ENCODE assay signal across 14 cellular contexts in the genomic region with DNA sequence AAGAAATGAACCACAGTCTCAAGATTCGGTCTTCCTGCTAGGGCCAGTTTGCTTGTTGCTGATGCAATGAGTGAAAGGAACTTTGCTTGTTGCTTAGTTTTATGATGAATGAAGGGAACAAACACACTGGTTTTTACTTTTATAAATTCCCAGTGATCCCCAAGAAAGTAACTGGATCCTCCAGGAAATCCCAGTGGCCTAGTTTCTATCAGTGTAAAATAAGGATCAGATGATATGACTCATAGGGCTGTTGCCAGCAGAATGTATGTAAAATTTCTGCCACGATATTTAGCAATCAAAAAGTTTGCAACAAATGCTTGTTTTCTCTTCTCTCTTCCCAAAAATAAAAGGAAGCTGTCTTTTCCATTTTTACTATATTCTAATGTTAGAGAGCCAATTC.
DNase-seq lines count a peak whose midpoint lies in the region; ATAC-seq and TF ChIP-seq lines count a peak whose summit lies in the region.
"Had no signal": no experiment of that assay in that cellular context is flagged by ENCODE, and none has a peak within 500 bp of the region (broad histone marks: within the 10 kb centered on the region; RNA-seq: fewer than 3 reads in every experiment).

No MANE protein-coding gene starts in this region.

- H3K27ac Mint-ChIP-seq in osteocyte (ENCODE audit: unreplicated experiment) = peak overlapping the region; percentile 65

- peaks cover 12% of the 10 kb centered on the region for H3K27me3 Mint-ChIP-seq in osteocyte (ENCODE audit: unreplicated experiment)

- TF ChIP-seq CTCF in epithelial cell of esophagus (IDR thresholded peaks at IDR 0.05; ENCODE audit: insufficient read depth, low read depth, low read length, missing control alignments) (no peak), osteocyte (IDR thresholded peaks at IDR 0.05) (no peak)

- H3K4me3 Mint-ChIP-seq in osteocyte (ENCODE audit: unreplicated experiment) = no peak overlapping the region

- ATAC-seq in HG03469 (IDR thresholded peaks at IDR 0.05; ENCODE audit: unreplicated experiment) (no peak), HG02642 (IDR thresholded peaks at IDR 0.05; ENCODE audit: poor library complexity, unreplicated experiment) (no peak)

- H3K36me3 Mint-ChIP-seq in osteocyte (ENCODE audit: unreplicated experiment) = no peaks in the 10 kb centered on the region

- H3K4me3 ChIP-seq in epithelial cell of esophagus (ENCODE audit: low read length) = no peak overlapping the region
- H3K4me3 ChIP-seq: esophagus muscularis mucosa, stomach had no signal

- H3K4me1 Mint-ChIP-seq in osteocyte (ENCODE audit: unreplicated experiment) = peaks cover 27% of the 10 kb centered on the region

- DNase-seq in ELR (ENCODE audit: low read depth) = peak; percentile 72
- DNase-seq in OCI-M1 (lab: John Stamatoyannopoulos, UW) = peak; percentile 62
- DNase-seq in epithelial cell of esophagus (ENCODE audit: low read depth) = peak; percentile 68
- no peak for DNase-seq in osteocyte (ENCODE audit: extremely low spot score, unreplicated experiment)
- no peak for DNase-seq in nucleus accumbens (lab: John Stamatoyannopoulos, UW)
- DNase-seq in DMS53 (lab: John Stamatoyannopoulos, UW) = no peak
- DNase-seq: activated naive CD4-positive, alpha-beta T cell; C1 segment of cervical spinal cord; cerebellar nuclear complex; NCI-H1048; stomach had no signal

- H3K9me3 Mint-ChIP-seq in osteocyte (ENCODE audit: unreplicated experiment) = peaks cover 4% of the 10 kb centered on the region

Comparison
In these comparisons a context has a peak if more than half of its experiments do, and no peak if none do; other contexts are left out.
1. DNase-seq: peak in ELR (single experiment), OCI-M1 (single experiment) and epithelial cell of esophagus (single experiment); none in osteocyte (single experiment), nucleus accumbens (0 of 56) and DMS53 (single experiment).